Comparison of ENCODE assay signal across 1 cellular context in genomic region chr2:227720680-227721079, GRCh38.
TF ChIP-seq lines count a peak whose summit lies in the region.

No MANE protein-coding gene starts in this region.

TF ChIP-seq in GM23338, 12 proteins besides CTCF, POLR2A, EP300 and RAD21 (continued from another document):
- TF ChIP-seq, protein P1, sequence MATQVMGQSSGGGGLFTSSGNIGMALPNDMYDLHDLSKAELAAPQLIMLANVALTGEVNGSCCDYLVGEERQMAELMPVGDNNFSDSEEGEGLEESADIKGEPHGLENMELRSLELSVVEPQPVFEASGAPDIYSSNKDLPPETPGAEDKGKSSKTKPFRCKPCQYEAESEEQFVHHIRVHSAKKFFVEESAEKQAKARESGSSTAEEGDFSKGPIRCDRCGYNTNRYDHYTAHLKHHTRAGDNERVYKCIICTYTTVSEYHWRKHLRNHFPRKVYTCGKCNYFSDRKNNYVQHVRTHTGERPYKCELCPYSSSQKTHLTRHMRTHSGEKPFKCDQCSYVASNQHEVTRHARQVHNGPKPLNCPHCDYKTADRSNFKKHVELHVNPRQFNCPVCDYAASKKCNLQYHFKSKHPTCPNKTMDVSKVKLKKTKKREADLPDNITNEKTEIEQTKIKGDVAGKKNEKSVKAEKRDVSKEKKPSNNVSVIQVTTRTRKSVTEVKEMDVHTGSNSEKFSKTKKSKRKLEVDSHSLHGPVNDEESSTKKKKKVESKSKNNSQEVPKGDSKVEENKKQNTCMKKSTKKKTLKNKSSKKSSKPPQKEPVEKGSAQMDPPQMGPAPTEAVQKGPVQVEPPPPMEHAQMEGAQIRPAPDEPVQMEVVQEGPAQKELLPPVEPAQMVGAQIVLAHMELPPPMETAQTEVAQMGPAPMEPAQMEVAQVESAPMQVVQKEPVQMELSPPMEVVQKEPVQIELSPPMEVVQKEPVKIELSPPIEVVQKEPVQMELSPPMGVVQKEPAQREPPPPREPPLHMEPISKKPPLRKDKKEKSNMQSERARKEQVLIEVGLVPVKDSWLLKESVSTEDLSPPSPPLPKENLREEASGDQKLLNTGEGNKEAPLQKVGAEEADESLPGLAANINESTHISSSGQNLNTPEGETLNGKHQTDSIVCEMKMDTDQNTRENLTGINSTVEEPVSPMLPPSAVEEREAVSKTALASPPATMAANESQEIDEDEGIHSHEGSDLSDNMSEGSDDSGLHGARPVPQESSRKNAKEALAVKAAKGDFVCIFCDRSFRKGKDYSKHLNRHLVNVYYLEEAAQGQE (IDR thresholded peaks at IDR 0.05; ENCODE audit: unreplicated experiment) = no peak
TF ChIP-seq in GM23338: peak in this region for 0.
